1 cellular context compared by ENCODE assay signal in the genomic region with DNA sequence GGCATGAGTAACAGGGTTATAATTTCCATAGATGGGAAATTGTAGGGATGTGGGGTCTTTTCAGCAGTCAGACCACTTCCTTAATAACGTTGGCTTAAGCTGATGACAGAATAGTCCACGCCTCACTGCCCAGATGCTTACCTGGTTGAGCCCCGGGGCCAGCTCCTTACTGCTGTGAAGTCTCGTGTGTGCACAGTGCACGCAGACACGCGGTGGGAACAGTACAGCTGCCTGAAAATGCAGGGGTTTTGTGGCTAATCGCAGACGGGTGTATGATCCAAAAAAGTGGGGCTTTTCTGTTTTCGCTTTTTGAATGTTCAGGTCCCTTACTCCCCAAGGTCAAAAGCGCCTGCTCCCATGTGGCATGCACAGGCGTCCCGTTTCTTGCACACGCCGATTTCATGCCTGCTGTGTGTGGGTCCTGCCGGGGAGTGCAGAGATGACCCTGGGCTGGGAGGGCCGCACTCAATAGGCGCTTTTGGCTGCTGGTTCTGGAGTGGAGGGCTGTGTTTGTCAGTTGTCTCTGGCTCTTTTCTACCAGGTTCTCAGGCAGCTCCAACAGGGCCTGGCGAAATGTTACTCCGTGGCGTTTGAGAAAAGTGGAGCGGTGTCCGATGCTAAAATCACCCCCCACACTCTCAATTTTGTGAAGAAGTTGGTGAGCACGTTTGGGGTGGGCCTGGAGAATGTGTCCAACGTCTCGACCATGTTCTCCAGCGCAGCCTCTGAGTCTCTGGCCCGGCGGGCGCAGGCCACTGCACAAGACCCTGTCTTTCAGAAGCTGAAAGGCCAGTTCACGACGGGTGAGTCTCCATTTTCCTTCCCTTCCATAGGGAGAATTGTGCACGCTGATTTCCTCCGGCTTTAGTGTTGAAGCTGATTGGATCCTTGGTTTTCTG.
A peak's percentile ranks its signal among the peaks of the same experiment; 100 is the strongest.
TF ChIP-seq lines count a peak whose summit lies in the region.

No MANE protein-coding gene starts in this region.

TF ChIP-seq in GM12878, 131 proteins besides CTCF, POLR2A, EP300 and RAD21 (continued from another document):
- TF ChIP-seq, protein P1, sequence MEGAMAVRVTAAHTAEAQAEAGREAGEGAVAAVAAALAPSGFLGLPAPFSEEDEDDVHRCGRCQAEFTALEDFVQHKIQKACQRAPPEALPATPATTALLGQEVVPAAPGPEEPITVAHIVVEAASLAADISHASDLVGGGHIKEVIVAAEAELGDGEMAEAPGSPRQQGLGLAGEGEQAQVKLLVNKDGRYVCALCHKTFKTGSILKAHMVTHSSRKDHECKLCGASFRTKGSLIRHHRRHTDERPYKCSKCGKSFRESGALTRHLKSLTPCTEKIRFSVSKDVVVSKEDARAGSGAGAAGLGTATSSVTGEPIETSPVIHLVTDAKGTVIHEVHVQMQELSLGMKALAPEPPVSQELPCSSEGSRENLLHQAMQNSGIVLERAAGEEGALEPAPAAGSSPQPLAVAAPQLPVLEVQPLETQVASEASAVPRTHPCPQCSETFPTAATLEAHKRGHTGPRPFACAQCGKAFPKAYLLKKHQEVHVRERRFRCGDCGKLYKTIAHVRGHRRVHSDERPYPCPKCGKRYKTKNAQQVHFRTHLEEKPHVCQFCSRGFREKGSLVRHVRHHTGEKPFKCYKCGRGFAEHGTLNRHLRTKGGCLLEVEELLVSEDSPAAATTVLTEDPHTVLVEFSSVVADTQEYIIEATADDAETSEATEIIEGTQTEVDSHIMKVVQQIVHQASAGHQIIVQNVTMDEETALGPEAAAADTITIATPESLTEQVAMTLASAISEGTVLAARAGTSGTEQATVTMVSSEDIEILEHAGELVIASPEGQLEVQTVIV (IDR thresholded peaks at IDR 0.05; ENCODE audit: borderline replicate concordance, partially characterized antibody): no peak
- TF ChIP-seq IRF4 (IDR thresholded peaks at IDR 0.05; ENCODE audit: low read depth, low read length): no peak
- TF ChIP-seq JUNB (IDR thresholded peaks at IDR 0.05): no peak
- TF ChIP-seq SREBF1 (IDR thresholded peaks at IDR 0.05; ENCODE audit: low read length): no peak
- TF ChIP-seq SPI1 (IDR thresholded peaks at IDR 0.05; ENCODE audit: borderline replicate concordance, insufficient read depth, low read depth, low read length): no peak
- TF ChIP-seq NRF1 (conservative IDR thresholded peaks at IDR 0.05; ENCODE audit: low read depth, low read length): no peak
- no peak for TF ChIP-seq NR2C1 (IDR thresholded peaks at IDR 0.05)
- TF ChIP-seq ATF7 (IDR thresholded peaks at IDR 0.05; ENCODE audit: low read depth): no peak
- no peak for TF ChIP-seq SMAD1 (IDR thresholded peaks at IDR 0.05; ENCODE audit: low read depth, partially characterized antibody)
- no peak for TF ChIP-seq FOXK2 (IDR thresholded peaks at IDR 0.05)
- no peak for TF ChIP-seq CREM (IDR thresholded peaks at IDR 0.05; ENCODE audit: low read depth)
- no peak for TF ChIP-seq BACH1 (IDR thresholded peaks at IDR 0.05; ENCODE audit: borderline replicate concordance)
- TF ChIP-seq, protein P2, sequence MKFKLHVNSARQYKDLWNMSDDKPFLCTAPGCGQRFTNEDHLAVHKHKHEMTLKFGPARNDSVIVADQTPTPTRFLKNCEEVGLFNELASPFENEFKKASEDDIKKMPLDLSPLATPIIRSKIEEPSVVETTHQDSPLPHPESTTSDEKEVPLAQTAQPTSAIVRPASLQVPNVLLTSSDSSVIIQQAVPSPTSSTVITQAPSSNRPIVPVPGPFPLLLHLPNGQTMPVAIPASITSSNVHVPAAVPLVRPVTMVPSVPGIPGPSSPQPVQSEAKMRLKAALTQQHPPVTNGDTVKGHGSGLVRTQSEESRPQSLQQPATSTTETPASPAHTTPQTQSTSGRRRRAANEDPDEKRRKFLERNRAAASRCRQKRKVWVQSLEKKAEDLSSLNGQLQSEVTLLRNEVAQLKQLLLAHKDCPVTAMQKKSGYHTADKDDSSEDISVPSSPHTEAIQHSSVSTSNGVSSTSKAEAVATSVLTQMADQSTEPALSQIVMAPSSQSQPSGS (IDR thresholded peaks at IDR 0.05; ENCODE audit: low read length): 0 out of 2 replicates have a peak, but pooled peaks have one; percentile 25
- TF ChIP-seq RB1 (IDR thresholded peaks at IDR 0.05; ENCODE audit: borderline replicate concordance): no peak
- no peak for TF ChIP-seq RFX5 (IDR thresholded peaks at IDR 0.05; ENCODE audit: low read depth, low read length)
- no peak for TF ChIP-seq GATAD2B (conservative IDR thresholded peaks at IDR 0.05; ENCODE audit: low read depth)
- no peak for TF ChIP-seq BRCA1 (IDR thresholded peaks at IDR 0.05; ENCODE audit: low read depth, low read length)
- no peak for TF ChIP-seq DPF2 (IDR thresholded peaks at IDR 0.05)
- TF ChIP-seq NFYA (IDR thresholded peaks at IDR 0.05; ENCODE audit: borderline replicate concordance, low read depth, low read length): no peak
